In the genomic region with DNA sequence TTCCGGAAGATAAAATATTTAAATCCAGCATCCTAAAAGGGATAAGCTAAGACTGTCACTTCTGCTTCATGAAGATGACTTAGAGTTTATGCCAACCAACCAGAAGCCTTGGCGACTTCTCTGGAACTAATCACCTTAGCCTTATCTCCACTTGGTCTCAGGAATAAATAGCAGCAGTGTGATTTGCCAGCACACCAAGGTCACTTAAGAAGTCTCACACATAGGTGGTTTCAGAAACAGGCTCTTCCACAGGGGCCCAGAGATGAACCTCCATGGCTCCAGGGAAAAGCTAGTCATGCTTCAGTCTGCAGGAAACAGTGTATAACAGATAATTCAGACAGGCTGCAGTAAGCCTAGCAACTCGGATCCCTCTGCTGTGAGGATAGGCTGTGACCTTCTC, we compare ENCODE assay signal across 20 cellular contexts.
DNase-seq lines count a peak whose midpoint lies in the region; ATAC-seq, FAIRE-seq and TF ChIP-seq lines count a peak whose summit lies in the region.
"Had no signal": no experiment of that assay in that cellular context is flagged by ENCODE, and none has a peak within 500 bp of the region (broad histone marks: within the 10 kb centered on the region; RNA-seq: fewer than 3 reads in every experiment).

No MANE protein-coding gene starts in this region.

- WGBS in body of pancreas, 2 donors: 26 to 31% methylated on average over 3 of the region's 3 CpGs
- 27 to 31% methylated on average over 3 of the region's 3 CpGs for WGBS in pancreas, 2 donors

- DNase-seq in body of pancreas (peak in 3 of 4 donors; percentile 22 to 46 (median 44)), left ventricle myocardium superior (no peak), pancreas (peak in 2 of 6 donors; percentile 13 to 41), NCI-H1930 (lab: John Stamatoyannopoulos, UW) (no peak), SHP77 (lab: John Stamatoyannopoulos, UW) (no peak), HuH-7 (ENCODE audit: low spot score) (no peak), SW480 (ENCODE audit: low spot score) (no peak)
- DNase-seq: BE2C; CD4-positive, alpha-beta memory T cell; DMS153; DMS79 treated with DMSO at 0.1 percent for 48 hours; EL; GOT3; H9 had no signal

- intact Hi-C loops in body of pancreas (cut with DNase I) (no loop called here), left ventricle myocardium superior (cut with micrococcal nuclease) (no loop called here), pancreas (cut with DNase I) (no loop called here)

- FAIRE-seq in pancreas (lab: Jason Lieb, UNC): no peak
- FAIRE-seq: A549, G401.6, GM12891, GM19239 had no signal

- peak overlapping the region in 2 of 4 donors; percentile 19 to 83 for H3K27ac ChIP-seq in body of pancreas
- peak overlapping the region; percentile 33 for H3K27ac ChIP-seq in cingulate gyrus (ENCODE audit: low read depth, low read length)
- peak overlapping the region in 2 of 4 donors; percentile 84 to 85 for H3K27ac ChIP-seq in pancreas
- H3K27ac ChIP-seq: A549, C4-2B had no signal

- no peak for TF ChIP-seq CTCF in body of pancreas (IDR thresholded peaks at IDR 0.05)
- TF ChIP-seq CTCF in pancreas (IDR thresholded peaks at IDR 0.05): no peak

- H3K4me3 ChIP-seq in body of pancreas: no peak overlapping the region
- no peak overlapping the region for H3K4me3 ChIP-seq in pancreas
- H3K4me3 ChIP-seq: A549 had no signal

- H3K4me1 ChIP-seq in body of pancreas (peaks cover 57% of the 10 kb centered on the region), pancreas (peaks cover 25 to 48% (median 38%) of the 10 kb centered on the region in 3 donors)
- H3K4me1 ChIP-seq: A549, BE2C had no signal

- no peak for ATAC-seq in body of pancreas
- peak; percentile 39 for ATAC-seq in left ventricle myocardium superior
- ATAC-seq in pancreas: peak in 3 of 4 donors; percentile 25 to 66 (median 52)
- ATAC-seq: A549 had no signal

- TF ChIP-seq POLR2A in body of pancreas (IDR thresholded peaks at IDR 0.05): no peak

- H3K36me3 ChIP-seq in body of pancreas (replicated peaks in 1 of 2; ENCODE audit: insufficient read depth in 1 of 2, low read depth in 2 of 2) (peaks cover 0 to 14% of the 10 kb centered on the region in 2 donors), pancreas (peaks cover 4 to 31% (median 5%) of the 10 kb centered on the region in 3 donors)
- H3K36me3 ChIP-seq: BE2C had no signal

- no peaks in the 10 kb centered on the region for H3K9me3 ChIP-seq in body of pancreas
- H3K9me3 ChIP-seq in pancreas: no peaks in the 10 kb centered on the region
- H3K9me3 ChIP-seq: A549, BE2C had no signal

- H3K27me3 ChIP-seq in body of pancreas (no peaks in the 10 kb centered on the region), pancreas (no peaks in the 10 kb centered on the region)
- H3K27me3 ChIP-seq: BE2C had no signal

Comparison
In these comparisons a context has a peak if more than half of its experiments do, and no peak if none do; other contexts are left out.
1. DNase-seq: peak in body of pancreas (3 of 4); none in left ventricle myocardium superior (single experiment), NCI-H1930 (0 of 2), SHP77 (0 of 2), HuH-7 (single experiment) and SW480 (single experiment).